ENCODE assay signal across 8 cellular contexts in the genomic region with DNA sequence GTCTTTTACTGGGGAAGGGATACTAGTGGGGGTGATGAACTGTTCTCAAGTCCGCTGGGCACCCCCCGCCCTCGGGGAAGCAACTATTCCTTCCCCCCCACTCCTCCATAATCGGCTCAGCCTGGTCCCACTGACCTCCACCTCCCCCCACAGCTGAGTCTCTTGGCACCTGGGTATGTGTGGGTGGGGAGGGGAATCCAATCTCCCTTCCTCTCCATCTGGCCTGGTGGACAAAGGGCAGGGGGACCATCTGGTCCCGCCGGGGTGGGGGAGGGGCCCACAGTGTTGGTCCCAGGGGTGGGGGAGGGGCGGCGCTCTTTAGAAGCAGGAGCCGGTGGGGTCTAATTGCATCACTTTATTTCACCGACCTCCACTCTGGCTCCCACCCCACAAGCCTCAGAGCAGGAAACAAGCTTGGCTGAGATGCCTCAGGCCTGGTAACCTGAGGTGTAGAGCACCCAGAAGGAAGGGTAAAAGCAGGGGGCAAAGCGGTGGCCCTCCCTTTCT. TPM values are rescaled to one million over a fixed set of nuclear protein-coding genes. Genes with fewer than 3 reads are reported as not detected.
DNase-seq lines count a peak whose midpoint lies in the region; ATAC-seq and TF ChIP-seq lines count a peak whose summit lies in the region.

No MANE protein-coding gene starts in this region.

- TF ChIP-seq CTCF in Caco-2 (IDR thresholded peaks at IDR 0.05; ENCODE audit: insufficient read depth in 1 of 2, low read depth in 1 of 2, low read length in 1 of 2, severe bottlenecking in 1 of 2, unreplicated experiment in 1 of 2): no peak

- H3K4me3 ChIP-seq in Caco-2 (ENCODE audit: low read depth, low read length): peak overlapping the region; percentile 53
- H3K4me3 ChIP-seq in MG63: peak overlapping the region; percentile 59

- H3K9me3 ChIP-seq in Caco-2: no peaks in the 10 kb centered on the region
- no peaks in the 10 kb centered on the region for H3K9me3 ChIP-seq in MG63

- no peaks in the 10 kb centered on the region for H3K36me3 ChIP-seq in Caco-2 (ENCODE audit: control insufficient read depth, insufficient read depth, low read length)
- H3K36me3 ChIP-seq in MG63: peaks cover 2% of the 10 kb centered on the region; the same call in 1 of the 2 replicates

- peak in 1 of 2 experiments; percentile 31 for DNase-seq in Caco-2
- DNase-seq in MG63: peak; percentile 57
- peak in 6 of 61 donors; percentile 18 to 72 (median 41) for DNase-seq in caudate nucleus (lab: John Stamatoyannopoulos, UW)
- DNase-seq in memory B cell (ENCODE audit: low spot score in 2 of 2): no peak
- no peak for DNase-seq in NCI-H1105 (lab: John Stamatoyannopoulos, UW)
- no peak for DNase-seq in NCI-H1436 (lab: John Stamatoyannopoulos, UW)

- H3K9me3 Mint-ChIP-seq in Caco-2 (ENCODE audit: unreplicated experiment) (no peaks in the 10 kb centered on the region), memory B cell (no peaks in the 10 kb centered on the region)

- peaks cover 13% of the 10 kb centered on the region for H3K4me1 ChIP-seq in Caco-2

- H3K4me1 Mint-ChIP-seq in Caco-2 (ENCODE audit: low read depth, unreplicated experiment) (peaks cover 20% of the 10 kb centered on the region), memory B cell (peaks cover 22% of the 10 kb centered on the region)

- POLR2A ChIA-PET in Caco-2 (lab: Charles Lee): interaction anchor here (1.0 to 1.6 kb wide), 2 partner anchors 15 to 468 kb away, joined by 9 to 11 read pairs; partner anchors contain the start of genes ACY1 and DCAF1

- H3K4me3 Mint-ChIP-seq in Caco-2 (ENCODE audit: unreplicated experiment) (peak overlapping the region; percentile 86), memory B cell (peak overlapping the region; percentile 96)

- peaks cover 12% of the 10 kb centered on the region for H3K36me3 Mint-ChIP-seq in Caco-2 (ENCODE audit: insufficient read depth, unreplicated experiment)
- no peaks in the 10 kb centered on the region for H3K36me3 Mint-ChIP-seq in memory B cell

- intact Hi-C loops in Caco-2 (cut with micrococcal nuclease; ENCODE audit: unreplicated experiment): loop anchor here (2.0 kb wide), 1 partner anchor 15 kb away; the partner anchor contains the start of gene ACY1

- CTCF ChIA-PET in Caco-2 (lab: Charles Lee): interaction anchor here (1.5 kb wide), 1 partner anchor 14 kb away, joined by 8 read pairs; the partner anchor contains the start of gene ACY1

- BruUV-seq in Caco-2 (replicated peaks; lab: Mats Ljungman, UMichigan): no TSS peak

- H3K27ac ChIP-seq in caudate nucleus (ENCODE audit: low read depth, low read length): peak overlapping the region; percentile 91

- H3K27me3 ChIP-seq in Caco-2 (replicated peaks; ENCODE audit: control insufficient read depth, insufficient read depth, low read length) (no peaks in the 10 kb centered on the region), MG63 (no peaks in the 10 kb centered on the region)

- H3K27me3 Mint-ChIP-seq in Caco-2 (ENCODE audit: insufficient read depth, unreplicated experiment) (no peaks in the 10 kb centered on the region), memory B cell (no peaks in the 10 kb centered on the region)

- H3K27ac Mint-ChIP-seq in Caco-2 (ENCODE audit: unreplicated experiment) (peak overlapping the region; percentile 79), memory B cell (peak overlapping the region; percentile 83)

- ATAC-seq in memory B cell (ENCODE audit: low read depth): no peak
- no peak for ATAC-seq in HG03196 (IDR thresholded peaks at IDR 0.05; ENCODE audit: unreplicated experiment)
- no peak for ATAC-seq in GM21390 (IDR thresholded peaks at IDR 0.05; ENCODE audit: unreplicated experiment)

RNA-seq across cellular contexts. Expression of gene PCBP4, which starts 1.0 kb away (rescaled TPM):
- total RNA-seq in Caco-2 (2022): 42.3 and 46.5 TPM in 2 replicates
- 24.8 and 28.1 TPM in 2 replicates for total RNA-seq in MG63 (2014; rRNA removed; shearing (Covaris generic); ENCODE audit: low replicate concordance)

RNA-seq across cellular contexts. Expression of gene ABHD14B, which starts 5.6 kb away (rescaled TPM):
- total RNA-seq in Caco-2 (2022): 26.8 and 29.0 TPM in 2 replicates
- total RNA-seq in MG63 (2014; rRNA removed; shearing (Covaris generic); ENCODE audit: low replicate concordance): 10.0 and 15.6 TPM in 2 replicates

RNA-seq across cellular contexts. Expression of gene ABHD14A, which starts 6.6 kb away (rescaled TPM):
- 14.0 and 16.3 TPM in 2 replicates for total RNA-seq in Caco-2 (2022)
- total RNA-seq in MG63 (2014; rRNA removed; shearing (Covaris generic); ENCODE audit: low replicate concordance): 6.5 TPM in 1 of 2 replicates, not detected in the other

RNA-seq across cellular contexts. Expression of gene GPR62, which starts 13.0 kb away (rescaled TPM):
- total RNA-seq in Caco-2 (2022): not detected in 2 replicates
- total RNA-seq in MG63 (2014; rRNA removed; shearing (Covaris generic); ENCODE audit: low replicate concordance): not detected in 2 replicates

RNA-seq across cellular contexts. Expression of gene ACY1, which starts 15.1 kb away (rescaled TPM):
- total RNA-seq in Caco-2 (2022): 62.4 and 67.9 TPM in 2 replicates
- total RNA-seq in MG63 (2014; rRNA removed; shearing (Covaris generic); ENCODE audit: low replicate concordance): 17.2 and 46.4 TPM in 2 replicates
